In genomic region chr3:50121416-50122032, GRCh38 we compare ENCODE assay signal across 9 cellular contexts.
DNase-seq lines count a peak whose midpoint lies in the region; ATAC-seq lines count a peak whose summit lies in the region.
"Had no signal": no experiment of that assay in that cellular context is flagged by ENCODE, and none has a peak within 500 bp of the region (broad histone marks: within the 10 kb centered on the region; RNA-seq: fewer than 3 reads in every experiment).

No MANE protein-coding gene starts in this region.

- no peak overlapping the region for H3K4me3 ChIP-seq in skeletal muscle cell (ENCODE audit: low read depth, low read length)
- H3K4me3 ChIP-seq: SK-N-MC had no signal

- DNase-seq in Ammon's horn (ENCODE audit: low spot score) (peak; percentile 89), LoVo (ENCODE audit: low spot score) (peak; percentile 69), T follicular helper cell (ENCODE audit: low read depth) (peak; percentile 57), amniotic stem cell (lab: John Stamatoyannopoulos, UW) (peak; percentile 60), hepatic stellate cell (ENCODE audit: low spot score) (peak; percentile 94), skeletal muscle cell (ENCODE audit: low read depth) (peak; percentile 37), GOT3 (lab: John Stamatoyannopoulos, UW) (no peak)

- peak; percentile 61 for ATAC-seq in GM18870 (IDR thresholded peaks at IDR 0.05; ENCODE audit: unreplicated experiment)
